In genomic region chr4:67700874-67701850, GRCh38 we compare ENCODE assay signal across 8 cellular contexts. TPM values are rescaled to one million over a fixed set of nuclear protein-coding genes. Genes with fewer than 3 reads are reported as not detected.
A peak's percentile ranks its signal among the peaks of the same experiment; 100 is the strongest.
DNase-seq lines count a peak whose midpoint lies in the region; ATAC-seq, FAIRE-seq and TF ChIP-seq lines count a peak whose summit lies in the region.

Gene UBA6 (minus strand): TSS chr4:67701155. CDS start chr4:67701119, 36 bp downstream.

- no peaks in the 10 kb centered on the region for H3K36me3 ChIP-seq in pancreas
- no peaks in the 10 kb centered on the region for H3K36me3 ChIP-seq in tibial artery

- H3K9me3 ChIP-seq in pancreas, result no peaks in the 10 kb centered on the region
- H3K9me3 ChIP-seq in tibial artery, result no peaks in the 10 kb centered on the region

- intact Hi-C loops in Right ventricle myocardium superior (cut with DNase I) (loop anchor here (10.0 kb wide), 1 partner anchor 156 kb away; the partner anchor contains the start of gene CENPC), pancreas (cut with DNase I) (no loop called here), tibial artery (cut with DNase I; ENCODE audit: low total_unique reads) (loop anchor here (2.0 kb wide), 1 partner anchor 156 kb away; the partner anchor contains the start of gene CENPC)

- TF ChIP-seq CTCF in GM12874 (IDR thresholded peaks at IDR 0.05; ENCODE audit: insufficient read depth, low read depth, low read length) (peak; percentile 52), pancreas (IDR thresholded peaks at IDR 0.05) (peak; percentile 14 to 52 (median 34)), tibial artery (IDR thresholded peaks at IDR 0.05) (peak; percentile 37 to 38)

- 0 to 1% methylated on average over 45 to 55 of the region's 55 CpGs for WGBS in pancreas, 2 donors

- peak within 1 kb of the TSS; percentile 69 to 89 (median 84) for H3K4me3 ChIP-seq in pancreas
- H3K4me3 ChIP-seq in tibial artery, result peak within 1 kb of the TSS; percentile 85 to 97

- peak; percentile 98 for ATAC-seq in HG02763 (IDR thresholded peaks at IDR 0.05; ENCODE audit: unreplicated experiment)
- ATAC-seq in Right ventricle myocardium superior (ENCODE audit: poor library complexity), result peak; percentile 100
- ATAC-seq in pancreas, result peak; percentile 98 to 100 (median 99)

- peaks cover 0 to 17% (median 15%) of the 10 kb centered on the region in 3 donors for H3K4me1 ChIP-seq in pancreas
- peaks cover 0 to 14% (median 7%) of the 10 kb centered on the region in 4 donors for H3K4me1 ChIP-seq in tibial artery

- H3K27ac ChIP-seq in pancreas (peak within 1 kb of the TSS; percentile 73 to 89 (median 86)), tibial artery (peak within 1 kb of the TSS; percentile 90 to 98)

- H3K27me3 ChIP-seq in pancreas, result no peaks in the 10 kb centered on the region
- no peaks in the 10 kb centered on the region for H3K27me3 ChIP-seq in tibial artery

- DNase-seq in NCI-H1417 (lab: John Stamatoyannopoulos, UW) (peak; percentile 93 to 98 (median 98)), SW 1271 (lab: John Stamatoyannopoulos, UW) (peak; percentile 70 to 89), Right ventricle myocardium superior (peak; percentile 97), pancreas (peak; percentile 96 to 98 (median 98)), tibial artery (peak; percentile 94 to 96)
- peak; percentile 91 for DNase-seq in activated naive CD8-positive, alpha-beta T cell treated with anti-CD3 and anti-CD28 coated beads, Interleukin-2, amount 50 U/mL, for 16 hours (ENCODE audit: low read depth, low spot score)

- peak; percentile 89 for FAIRE-seq in pancreas (lab: Jason Lieb, UNC)

RNA-seq across cellular contexts. Expression of gene UBA6, which starts in this region (rescaled TPM):
- total RNA-seq in Right ventricle myocardium superior, result 20.5 TPM
- 10 to 100 TPM; 11.0 to 26.5 (median 16.3) TPM for total RNA-seq in pancreas
- polyA plus RNA-seq in pancreas, result 1 to 10 TPM; 4.1 to 5.3 TPM

Comparison
In these comparisons a context has a peak if more than half of its experiments do, and no peak if none do; other contexts are left out.
1. Peak in every context shown above with its lines: DNase-seq, ATAC-seq, H3K4me3 ChIP-seq and H3K27ac ChIP-seq.
2. intact Hi-C loops: an anchor here in Right ventricle myocardium superior (10.0 kb wide) and tibial artery (2.0 kb wide); none called in pancreas.